Comparison of ENCODE assay signal across 22 cellular contexts in genomic region chr20:47825011-47825762, GRCh38.
"Had no signal": no experiment of that assay in that cellular context is flagged by ENCODE, and none has a peak within 500 bp of the region (broad histone marks: within the 10 kb centered on the region; RNA-seq: fewer than 3 reads in every experiment).

No MANE protein-coding gene starts in this region.

- H3K4me1 ChIP-seq: esophagus muscularis mucosa, gastroesophageal sphincter, heart left ventricle, left ventricle myocardium inferior, neural progenitor cell, pancreas, transverse colon, vagina had no signal

- DNase-seq: activated CD4-positive, alpha-beta T cell treated with anti-CD3 and anti-CD28 coated beads, Interleukin-2, amount 50 U/mL, for 4 hours; activated gamma-delta T cell treated with Interleukin-2 at 50 U/mL for 16 hours; activated T-cell treated with anti-CD3 and anti-CD28 coated beads, Interleukin-2, amount 50 U/mL, for 72 hours; effector CD8-positive, alpha-beta T cell; heart left ventricle; left ventricle myocardium inferior; mucosa of descending colon; naive thymus-derived CD4-positive, alpha-beta T cell; pancreas; stimulated activated CD4-positive, alpha-beta T cell treated with anti-CD3 and anti-CD28 coated beads, Interleukin-12 subunit alpha, Interleukin-12 subunit beta, amount 100 ng/mL, for 4 hours; stimulated activated CD4-positive, alpha-beta T cell treated with anti-CD3 and anti-CD28 coated beads, Interleukin-1b, Interleukin-23, amount 100 ng/mL, for 48 hours; stimulated activated CD8-positive, alpha-beta memory T cell treated with anti-CD3 and anti-CD28 coated beads, Interleukin-4, amount 100 ng/mL, for 48 hours; stimulated activated naive CD8-positive, alpha-beta T cell treated with anti-CD3 and anti-CD28 coated beads, Interleukin-15, Interleukin-2, amounts not matched to agents 100 U/mL and 50 U/mL, for 24 hours; transverse colon; WERI-Rb-1 had no signal

- H3K36me3 Mint-ChIP-seq: activated naive CD8-positive, alpha-beta T cell; naive thymus-derived CD4-positive, alpha-beta T cell; neural progenitor cell had no signal

- H3K27ac Mint-ChIP-seq: activated naive CD8-positive, alpha-beta T cell; activated T-cell treated with anti-CD3 and anti-CD28 coated beads, Interleukin-2, amount 50 U/mL, for 72 hours; dendritic cell treated with granulocyte-macrophage colony-stimulating factor and Interleukin-4, amounts not matched to agents 40 ng/mL and 50 ng/mL, for 4 days; naive thymus-derived CD4-positive, alpha-beta T cell; neural progenitor cell; T-helper 1 cell treated with Interleukin-12 subunit alpha and Interleukin-12 subunit beta and Interleukin-4 antibody, amounts not matched to agents 30 μg/mL and 1 μg/mL, for 36 hours had no signal

- H3K27ac ChIP-seq: esophagus muscularis mucosa, gastroesophageal sphincter, heart left ventricle, left ventricle myocardium inferior, neural progenitor cell, pancreas, transverse colon, vagina, WERI-Rb-1 had no signal

- H3K9me3 Mint-ChIP-seq: activated T-cell treated with anti-CD3 and anti-CD28 coated beads, Interleukin-2, amount 50 U/mL, for 72 hours; dendritic cell treated with granulocyte-macrophage colony-stimulating factor and Interleukin-4, amounts not matched to agents 40 ng/mL and 50 ng/mL, for 4 days; naive thymus-derived CD4-positive, alpha-beta T cell; neural progenitor cell; T-helper 1 cell treated with Interleukin-12 subunit alpha and Interleukin-12 subunit beta and Interleukin-4 antibody, amounts not matched to agents 30 μg/mL and 1 μg/mL, for 36 hours had no signal

- ATAC-seq: activated T-cell treated with anti-CD3 and anti-CD28 coated beads, Interleukin-2, amount 50 U/mL, for 72 hours; gastroesophageal sphincter; heart left ventricle; mucosa of descending colon; naive thymus-derived CD4-positive, alpha-beta T cell; pancreas; stimulated activated naive CD8-positive, alpha-beta T cell treated with anti-CD3 and anti-CD28 coated beads, Interleukin-15, Interleukin-2, amounts not matched to agents 100 U/mL and 50 U/mL, for 24 hours had no signal

- H3K4me3 ChIP-seq: esophagus muscularis mucosa, gastroesophageal sphincter, heart left ventricle, left ventricle myocardium inferior, mucosa of descending colon, neural progenitor cell, pancreas, transverse colon, vagina had no signal

- H3K27me3 Mint-ChIP-seq: activated naive CD8-positive, alpha-beta T cell had no signal

- H3K36me3 ChIP-seq: esophagus muscularis mucosa, gastroesophageal sphincter, heart left ventricle, left ventricle myocardium inferior, neural progenitor cell, pancreas, transverse colon, vagina, WERI-Rb-1 had no signal

- H3K4me1 Mint-ChIP-seq: naive thymus-derived CD4-positive, alpha-beta T cell; neural progenitor cell had no signal

- H3K9me3 ChIP-seq: esophagus muscularis mucosa, gastroesophageal sphincter, heart left ventricle, left ventricle myocardium inferior, mucosa of descending colon, pancreas, transverse colon, vagina had no signal

- H3K27me3 ChIP-seq: gastroesophageal sphincter, neural progenitor cell, pancreas, vagina had no signal

- H3K4me3 Mint-ChIP-seq: activated naive CD8-positive, alpha-beta T cell; activated T-cell treated with anti-CD3 and anti-CD28 coated beads, Interleukin-2, amount 50 U/mL, for 72 hours; dendritic cell treated with granulocyte-macrophage colony-stimulating factor and Interleukin-4, amounts not matched to agents 40 ng/mL and 50 ng/mL, for 4 days; naive thymus-derived CD4-positive, alpha-beta T cell; neural progenitor cell; T-helper 1 cell treated with Interleukin-12 subunit alpha and Interleukin-12 subunit beta and Interleukin-4 antibody, amounts not matched to agents 30 μg/mL and 1 μg/mL, for 36 hours had no signal
